16 cellular contexts compared by ENCODE assay signal in genomic region chr10:77628906-77629730, GRCh38. TPM values are rescaled to one million over a fixed set of nuclear protein-coding genes. Genes with fewer than 3 reads are reported as not detected.
DNase-seq lines count a peak whose midpoint lies in the region; ATAC-seq, FAIRE-seq and TF ChIP-seq lines count a peak whose summit lies in the region.
"Had no signal": no experiment of that assay in that cellular context is flagged by ENCODE, and none has a peak within 500 bp of the region (broad histone marks: within the 10 kb centered on the region; RNA-seq: fewer than 3 reads in every experiment).

No MANE protein-coding gene starts in this region.

- FAIRE-seq in astrocyte (lab: Jason Lieb, UNC) = no peak
- FAIRE-seq: GM18507 had no signal

- H4K20me1 ChIP-seq in SK-N-SH (ENCODE audit: insufficient read depth) (no peaks in the 10 kb centered on the region), astrocyte (ENCODE audit: insufficient read depth, low read length) (peaks cover 2% of the 10 kb centered on the region)

- peaks cover 21% of the 10 kb centered on the region for H3K4me1 Mint-ChIP-seq in astrocyte (ENCODE audit: low read depth, unreplicated experiment)

- H3K4me1 ChIP-seq in SK-N-SH (ENCODE audit: control insufficient read depth in 1 of 2, insufficient read depth in 2 of 2, low read depth in 1 of 2, low read length in 1 of 2) (no peaks in the 10 kb centered on the region; a peak in 2 of 4 replicates), astrocyte (ENCODE audit: insufficient read depth, low read length) (peaks cover 9% of the 10 kb centered on the region)

- no peak for TF ChIP-seq CTCF in SK-N-SH (IDR thresholded peaks at IDR 0.05)
- TF ChIP-seq CTCF in astrocyte (IDR thresholded peaks at IDR 0.05; ENCODE audit: insufficient read depth, low read depth, low read length) = no peak
- TF ChIP-seq CTCF in fibroblast of villous mesenchyme (IDR thresholded peaks at IDR 0.05; ENCODE audit: insufficient read depth, low read depth, low read length) = no peak

- peaks cover 0 to 12% of the 10 kb centered on the region in 2 experiments for H3K36me3 ChIP-seq in SK-N-SH (replicated peaks in 1 of 2; ENCODE audit: control insufficient read depth in 1 of 2, insufficient read depth in 2 of 2, low read length in 1 of 2)
- no peaks in the 10 kb centered on the region for H3K36me3 ChIP-seq in astrocyte (ENCODE audit: insufficient read depth, low read length)

- TF ChIP-seq RAD21 in SK-N-SH (IDR thresholded peaks at IDR 0.05; ENCODE audit: low read length) = no peak

- H3K4me2 ChIP-seq in SK-N-SH (peak overlapping the region; percentile 53; the same call in 1 of the 2 replicates), astrocyte (ENCODE audit: low read length) (peak overlapping the region; percentile 30)

- no peaks in the 10 kb centered on the region for H3K9me3 Mint-ChIP-seq in astrocyte (ENCODE audit: unreplicated experiment)
- H3K9me3 Mint-ChIP-seq: natural killer cell treated with Interleukin-12 subunit alpha and Interleukin-12 subunit beta and Interleukin-15 and Interleukin-18, amount 100 ng/mL, for 72 hours had no signal

- peaks cover 3% of the 10 kb centered on the region for H3K36me3 Mint-ChIP-seq in astrocyte (ENCODE audit: low read depth, unreplicated experiment)
- H3K36me3 Mint-ChIP-seq: natural killer cell treated with Interleukin-12 subunit alpha and Interleukin-12 subunit beta and Interleukin-15 and Interleukin-18, amount 100 ng/mL, for 72 hours had no signal

- no peaks in the 10 kb centered on the region for H3F3A ChIP-seq in SK-N-SH (replicated peaks; ENCODE audit: insufficient read depth)

- H2AFZ ChIP-seq in SK-N-SH (ENCODE audit: low read depth) = no peak overlapping the region
- no peak overlapping the region for H2AFZ ChIP-seq in astrocyte (ENCODE audit: low read depth, low read length)

- DNase-seq in SK-N-SH (no peak), astrocyte (ENCODE audit: low read depth) (no peak), fibroblast of villous mesenchyme (ENCODE audit: low read depth) (peak; percentile 20), NCI-H187 (lab: John Stamatoyannopoulos, UW) (no peak), NCI-H446 treated with DMSO at 0.1 percent for 48 hours (lab: John Stamatoyannopoulos, UW) (no peak)
- DNase-seq in effector CD4-positive, alpha-beta T cell = no peak
- DNase-seq: activated gamma-delta T cell, NCI-H2171 treated with DMSO at 0.1 percent for 48 hours, retina, substantia nigra had no signal

- no peak overlapping the region for H3K27ac ChIP-seq in SK-N-SH (ENCODE audit: low read depth in 2 of 2, low read length in 1 of 2)
- no peak overlapping the region for H3K27ac ChIP-seq in astrocyte (ENCODE audit: low read depth, low read length)

- no peak overlapping the region for H3K9ac ChIP-seq in SK-N-SH
- H3K9ac ChIP-seq in astrocyte (ENCODE audit: low read length) = no peak overlapping the region

- H3K9me2 ChIP-seq in SK-N-SH = no peaks in the 10 kb centered on the region

- H3K27me3 ChIP-seq in SK-N-SH (ENCODE audit: insufficient read depth) = no peaks in the 10 kb centered on the region
- no peaks in the 10 kb centered on the region for H3K27me3 ChIP-seq in astrocyte (ENCODE audit: insufficient read depth, low read length)

- TF ChIP-seq EP300 in SK-N-SH (IDR thresholded peaks at IDR 0.05; ENCODE audit: borderline replicate concordance in 1 of 2, low read depth in 1 of 2, low read length in 1 of 2) = no peak

- no peak overlapping the region for H3K4me3 Mint-ChIP-seq in astrocyte (ENCODE audit: unreplicated experiment)
- H3K4me3 Mint-ChIP-seq: natural killer cell treated with Interleukin-12 subunit alpha and Interleukin-12 subunit beta and Interleukin-15 and Interleukin-18, amount 100 ng/mL, for 72 hours had no signal

- H3K79me2 ChIP-seq in SK-N-SH (ENCODE audit: insufficient read depth) (peaks cover 52% of the 10 kb centered on the region; the same call in 1 of the 2 replicates), astrocyte (ENCODE audit: insufficient read depth, low read length) (peaks cover 69% of the 10 kb centered on the region)

- no peak overlapping the region for H3K4me3 ChIP-seq in SK-N-SH (ENCODE audit: low read depth in 2 of 2, low read length in 1 of 2)
- H3K4me3 ChIP-seq in astrocyte (ENCODE audit: insufficient read depth, low read depth, low read length) = peak overlapping the region; percentile 7
- no peak overlapping the region for H3K4me3 ChIP-seq in fibroblast of villous mesenchyme (ENCODE audit: low read depth, low read length)

- CTCF ChIA-PET in SK-N-SH (lab: Yijun Ruan, JAX) = interaction anchor here (0.8 to 1.4 kb wide), 5 partner anchors 8 to 461 kb away, joined by 3 to 6 read pairs (median 3); no protein-coding TSS in a partner anchor

- POLR2A ChIA-PET in SK-N-SH (lab: Yijun Ruan, JAX) = no interaction called here

- no peak overlapping the region for H3K27ac Mint-ChIP-seq in astrocyte (ENCODE audit: unreplicated experiment)
- H3K27ac Mint-ChIP-seq: natural killer cell treated with Interleukin-12 subunit alpha and Interleukin-12 subunit beta and Interleukin-15 and Interleukin-18, amount 100 ng/mL, for 72 hours had no signal

- no peak for ATAC-seq in SK-N-SH treated with all-trans-retinoic acid at 6 μM for 48 hours
- no peak for ATAC-seq in GM21515 (IDR thresholded peaks at IDR 0.05; ENCODE audit: unreplicated experiment)
- ATAC-seq: activated CD4-positive, CD25-positive, alpha-beta regulatory T cell treated with anti-CD3 and anti-CD28 coated beads, Interleukin-2, amount 50 U/mL, for 24 hours had no signal

- WGBS in SK-N-SH (ENCODE audit: low lambda C conversion rate) = 80% methylated on average over 8 of the region's 8 CpGs

- H3K9me3 ChIP-seq in SK-N-SH (no peaks in the 10 kb centered on the region), astrocyte (ENCODE audit: insufficient read depth, low read depth, low read length) (no peaks in the 10 kb centered on the region)

- H3K27me3 Mint-ChIP-seq in astrocyte (ENCODE audit: low read depth, unreplicated experiment) = no peaks in the 10 kb centered on the region

TF ChIP-seq in SK-N-SH, 30 proteins besides CTCF, POLR2A, EP300 and RAD21:
- TF ChIP-seq SMC3 (IDR thresholded peaks at IDR 0.05; ENCODE audit: low read depth, low read length) (no peak), RFX5 (IDR thresholded peaks at IDR 0.05; ENCODE audit: low read length) (no peak), FOXJ3 (CRISPR knock-in tag; IDR thresholded peaks at IDR 0.05) (no peak), ELF1 (IDR thresholded peaks at IDR 0.05) (no peak), NRF1 (IDR thresholded peaks at IDR 0.05; ENCODE audit: low read depth, low read length) (no peak), NFIC (IDR thresholded peaks at IDR 0.05; ENCODE audit: borderline replicate concordance) (no peak), USF1 (IDR thresholded peaks at IDR 0.05; ENCODE audit: borderline replicate concordance, low read depth) (no peak), GABPA (IDR thresholded peaks at IDR 0.05; ENCODE audit: low read depth) (no peak)
TF ChIP-seq in SK-N-SH: peak in this region for 0.

TF ChIP-seq in SK-N-SH treated with all-trans-retinoic acid at 6 μM for 48 hours, 23 proteins besides CTCF, POLR2A, EP300 and RAD21:
- no peak for TF ChIP-seq RARB (CRISPR knock-in tag; IDR thresholded peaks at IDR 0.05)
- no peak for TF ChIP-seq PPARA (CRISPR knock-in tag; IDR thresholded peaks at IDR 0.05; ENCODE audit: borderline replicate concordance)
- no peak for TF ChIP-seq GLIS3 (CRISPR knock-in tag; IDR thresholded peaks at IDR 0.05)
- no peak for TF ChIP-seq SNAI2 (CRISPR knock-in tag; IDR thresholded peaks at IDR 0.05)
- TF ChIP-seq, protein P1, sequence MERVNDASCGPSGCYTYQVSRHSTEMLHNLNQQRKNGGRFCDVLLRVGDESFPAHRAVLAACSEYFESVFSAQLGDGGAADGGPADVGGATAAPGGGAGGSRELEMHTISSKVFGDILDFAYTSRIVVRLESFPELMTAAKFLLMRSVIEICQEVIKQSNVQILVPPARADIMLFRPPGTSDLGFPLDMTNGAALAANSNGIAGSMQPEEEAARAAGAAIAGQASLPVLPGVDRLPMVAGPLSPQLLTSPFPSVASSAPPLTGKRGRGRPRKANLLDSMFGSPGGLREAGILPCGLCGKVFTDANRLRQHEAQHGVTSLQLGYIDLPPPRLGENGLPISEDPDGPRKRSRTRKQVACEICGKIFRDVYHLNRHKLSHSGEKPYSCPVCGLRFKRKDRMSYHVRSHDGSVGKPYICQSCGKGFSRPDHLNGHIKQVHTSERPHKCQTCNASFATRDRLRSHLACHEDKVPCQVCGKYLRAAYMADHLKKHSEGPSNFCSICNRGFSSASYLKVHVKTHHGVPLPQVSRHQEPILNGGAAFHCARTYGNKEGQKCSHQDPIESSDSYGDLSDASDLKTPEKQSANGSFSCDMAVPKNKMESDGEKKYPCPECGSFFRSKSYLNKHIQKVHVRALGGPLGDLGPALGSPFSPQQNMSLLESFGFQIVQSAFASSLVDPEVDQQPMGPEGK (CRISPR knock-in tag; IDR thresholded peaks at IDR 0.05; ENCODE audit: borderline replicate concordance) = no peak
- TF ChIP-seq, protein P2, sequence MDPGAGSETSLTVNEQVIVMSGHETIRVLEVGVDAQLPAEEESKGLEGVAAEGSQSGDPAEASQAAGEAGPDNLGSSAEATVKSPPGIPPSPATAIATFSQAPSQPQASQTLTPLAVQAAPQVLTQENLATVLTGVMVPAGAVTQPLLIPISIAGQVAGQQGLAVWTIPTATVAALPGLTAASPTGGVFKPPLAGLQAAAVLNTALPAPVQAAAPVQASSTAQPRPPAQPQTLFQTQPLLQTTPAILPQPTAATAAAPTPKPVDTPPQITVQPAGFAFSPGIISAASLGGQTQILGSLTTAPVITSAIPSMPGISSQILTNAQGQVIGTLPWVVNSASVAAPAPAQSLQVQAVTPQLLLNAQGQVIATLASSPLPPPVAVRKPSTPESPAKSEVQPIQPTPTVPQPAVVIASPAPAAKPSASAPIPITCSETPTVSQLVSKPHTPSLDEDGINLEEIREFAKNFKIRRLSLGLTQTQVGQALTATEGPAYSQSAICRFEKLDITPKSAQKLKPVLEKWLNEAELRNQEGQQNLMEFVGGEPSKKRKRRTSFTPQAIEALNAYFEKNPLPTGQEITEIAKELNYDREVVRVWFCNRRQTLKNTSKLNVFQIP (CRISPR knock-in tag; IDR thresholded peaks at IDR 0.05; ENCODE audit: borderline replicate concordance, low read depth) = no peak
- no peak for TF ChIP-seq BACH2 (CRISPR knock-in tag; IDR thresholded peaks at IDR 0.05; ENCODE audit: borderline replicate concordance)
- TF ChIP-seq ZC3H10 (CRISPR knock-in tag; IDR thresholded peaks at IDR 0.05) = no peak
- no peak for TF ChIP-seq ZFP3 (CRISPR knock-in tag; IDR thresholded peaks at IDR 0.05)
- no peak for TF ChIP-seq TCF4 (CRISPR knock-in tag; IDR thresholded peaks at IDR 0.05; ENCODE audit: borderline replicate concordance)
- TF ChIP-seq ESRRG (CRISPR knock-in tag; IDR thresholded peaks at IDR 0.05) = no peak
- TF ChIP-seq CSDC2 (CRISPR knock-in tag; IDR thresholded peaks at IDR 0.05) = no peak
- no peak for TF ChIP-seq OSR1 (CRISPR knock-in tag; IDR thresholded peaks at IDR 0.05)
- TF ChIP-seq ZNF565 (CRISPR knock-in tag; conservative IDR thresholded peaks at IDR 0.05; ENCODE audit: low read depth) = no peak
- no peak for TF ChIP-seq ZNF70 (CRISPR knock-in tag; IDR thresholded peaks at IDR 0.05)
TF ChIP-seq in SK-N-SH treated with all-trans-retinoic acid at 6 μM for 48 hours: peak in this region for 0.

RNA-seq across cellular contexts. Expression of gene KCNMA1, which starts 8.5 kb away (rescaled TPM):
- polyA plus RNA-seq in SK-N-SH (2012; rRNA removed) = 81.2 and 107 TPM in 2 replicates
- polyA plus RNA-seq in SK-N-SH (2012; cell fraction: cytosol; rRNA removed) = 59.4 and 73.4 TPM in 2 replicates
- polyA plus RNA-seq in SK-N-SH (2012; cell fraction: nucleus; rRNA removed) = 144 and 177 TPM in 2 replicates
- total RNA-seq in astrocyte (43.3 and 45.8 TPM in 2 replicates), fibroblast of villous mesenchyme (11.0 and 36.7 TPM in 2 replicates)
- total RNA-seq: lung microvascular endothelial cell had no signal
